In genomic region chr5:35237580-35238376, GRCh38 we compare ENCODE assay signal across 14 cellular contexts. TPM values are rescaled to one million over a fixed set of nuclear protein-coding genes. Genes with fewer than 3 reads are reported as not detected.
A peak's percentile ranks its signal among the peaks of the same experiment; 100 is the strongest.
DNase-seq lines count a peak whose midpoint lies in the region; ATAC-seq and TF ChIP-seq lines count a peak whose summit lies in the region.
"Had no signal": no experiment of that assay in that cellular context is flagged by ENCODE, and none has a peak within 500 bp of the region (broad histone marks: within the 10 kb centered on the region; RNA-seq: fewer than 3 reads in every experiment).

No MANE protein-coding gene starts in this region.

- H3K4me3 ChIP-seq in colonic mucosa (no peak overlapping the region), psoas muscle (no peak overlapping the region)
- H3K4me3 ChIP-seq: breast epithelium had no signal

- ATAC-seq in GM19463 (IDR thresholded peaks at IDR 0.05; ENCODE audit: unreplicated experiment) (peak; percentile 79), HG03097 (IDR thresholded peaks at IDR 0.05; ENCODE audit: low FRiP score, unreplicated experiment) (peak; percentile 73), natural killer cell (no peak), psoas muscle (no peak), HG02870 (IDR thresholded peaks at IDR 0.05; ENCODE audit: unreplicated experiment) (no peak)
- ATAC-seq: activated CD4-positive, CD25-positive, alpha-beta regulatory T cell treated with anti-CD3 and anti-CD28 coated beads, Interleukin-2, amount 50 U/mL, for 24 hours had no signal

- no peak overlapping the region for H3K9ac ChIP-seq in colonic mucosa (ENCODE audit: low read depth in 2 of 2, low read length in 2 of 2)

- 83 to 86% (median 84%) methylated on average over 2 of the region's 2 CpGs for WGBS in psoas muscle, 3 donors

- H3K4me1 ChIP-seq in colonic mucosa (no peaks in the 10 kb centered on the region), psoas muscle (no peaks in the 10 kb centered on the region)
- H3K4me1 ChIP-seq: breast epithelium had no signal

- no peak overlapping the region for H3K27ac Mint-ChIP-seq in natural killer cell

- H3K9me3 ChIP-seq in colonic mucosa = no peaks in the 10 kb centered on the region
- peaks cover 4% of the 10 kb centered on the region for H3K9me3 ChIP-seq in psoas muscle
- H3K9me3 ChIP-seq: breast epithelium had no signal

- H3K4me3 Mint-ChIP-seq in natural killer cell = no peak overlapping the region

- intact Hi-C loops in colonic mucosa (cut with DNase I) = no loop called here
- intact Hi-C loops in natural killer cell (cut with micrococcal nuclease) = no loop called here
- intact Hi-C loops in psoas muscle (cut with DNase I) = no loop called here

- H3K27me3 Mint-ChIP-seq in natural killer cell (ENCODE audit: low read depth in 2 of 2) = peaks cover 0 to 3% of the 10 kb centered on the region in 2 donors

- H3K27ac ChIP-seq in colonic mucosa (peak overlapping the region; percentile 35), psoas muscle (no peak overlapping the region)
- H3K27ac ChIP-seq: breast epithelium had no signal

- H3K27me3 ChIP-seq in colonic mucosa (no peaks in the 10 kb centered on the region), psoas muscle (ENCODE audit: insufficient read depth in 3 of 3, low read length in 2 of 3) (peaks cover 0 to 10% (median 2%) of the 10 kb centered on the region in 3 donors)
- H3K27me3 ChIP-seq: breast epithelium had no signal

- in situ Hi-C loops in Caki2 (cut with HindIII; ENCODE audit: low pct_unique_long_range_greater_than_20kb, low sequenced_read_pairs) = no loop called here

- H3K36me3 ChIP-seq in colonic mucosa (no peaks in the 10 kb centered on the region), psoas muscle (ENCODE audit: insufficient read depth in 1 of 2, low read depth in 1 of 2) (no peaks in the 10 kb centered on the region)
- H3K36me3 ChIP-seq: breast epithelium had no signal

- DNase-seq in Caki2 (ENCODE audit: low read depth) (peak; percentile 26), colonic mucosa (peak; percentile 46), natural killer cell (no peak), glomerular visceral epithelial cell (ENCODE audit: extremely low spot score) (no peak), psoas muscle (no peak)
- DNase-seq: mesendoderm, MV-4-11, NCI-H345, SHP77 had no signal

- H3K36me3 Mint-ChIP-seq in natural killer cell = no peaks in the 10 kb centered on the region

- H3K4me1 Mint-ChIP-seq in natural killer cell = no peaks in the 10 kb centered on the region

- no peak for TF ChIP-seq CTCF in colonic mucosa (IDR thresholded peaks at IDR 0.05)
- no peak for TF ChIP-seq CTCF in natural killer cell (IDR thresholded peaks at IDR 0.05)
- TF ChIP-seq CTCF in psoas muscle (IDR thresholded peaks at IDR 0.05) = no peak

- no peaks in the 10 kb centered on the region for H3K9me3 Mint-ChIP-seq in natural killer cell

RNA-seq across cellular contexts. Expression of gene PRLR, which starts 7.5 kb away (rescaled TPM):
- not detected in 2 replicates for total RNA-seq in Caki2 (2014; rRNA removed; shearing (Covaris generic); ENCODE audit: low replicate concordance)
- 10 to 100 TPM; 23.7 to 38.6 TPM for total RNA-seq in colonic mucosa
- total RNA-seq in natural killer cell = under 1 TPM; 0.05 to 0.16 (median 0.09) TPM
- total RNA-seq in psoas muscle = under 1 TPM; 0.09 to 0.32 (median 0.12) TPM
- polyA plus RNA-seq in psoas muscle = under 1 TPM; 0.03 to 0.04 (median 0.04) TPM

Comparison
In these comparisons a context has a peak if more than half of its experiments do, and no peak if none do; other contexts are left out.
1. DNase-seq: peak in Caki2 (single experiment) and colonic mucosa (single experiment); none in natural killer cell (single experiment), glomerular visceral epithelial cell (single experiment) and psoas muscle (0 of 2).
2. ATAC-seq: peak in GM19463 (single experiment) and HG03097 (single experiment); none in natural killer cell (0 of 3), psoas muscle (0 of 4) and HG02870 (single experiment).
3. RNA of gene PRLR, which starts 7.5 kb away (total RNA-seq): 23.7 to 38.6 TPM in colonic mucosa; 0.09 to 0.32 TPM in psoas muscle, 0.05 to 0.16 TPM in natural killer cell and not detected in Caki2; every median in the first group is over 10 times any median in the second.